22 cellular contexts compared by ENCODE assay signal in the genomic region with DNA sequence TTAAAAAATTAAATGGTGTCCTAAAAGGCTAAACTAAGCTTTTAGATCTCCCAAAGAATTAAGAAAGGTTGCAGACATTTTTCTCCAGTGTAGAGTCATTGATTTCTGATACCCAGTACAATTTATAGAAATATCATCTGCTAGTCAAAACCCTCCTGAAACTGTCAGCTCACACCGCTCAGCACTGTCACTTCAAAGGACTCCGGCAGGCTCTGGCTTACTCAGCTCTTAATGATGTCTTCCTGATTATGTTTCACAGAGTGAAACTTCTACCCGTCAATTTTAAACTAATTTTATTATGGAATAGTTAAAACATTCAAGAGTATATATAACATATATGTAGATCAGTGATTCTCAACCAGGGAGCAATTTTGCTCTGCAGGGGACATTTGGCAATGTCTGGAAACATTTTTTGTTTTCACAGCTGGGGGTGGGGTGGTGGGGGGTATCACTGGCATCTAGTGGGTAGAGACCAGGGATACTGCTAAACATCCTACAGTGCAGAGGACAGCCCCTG. TPM values are rescaled to one million over a fixed set of nuclear protein-coding genes. Genes with fewer than 3 reads are reported as not detected.
"Had no signal": no experiment of that assay in that cellular context is flagged by ENCODE, and none has a peak within 500 bp of the region (broad histone marks: within the 10 kb centered on the region; RNA-seq: fewer than 3 reads in every experiment).

No MANE protein-coding gene starts in this region.

- H3K4me1 ChIP-seq: ascending aorta, breast epithelium, heart left ventricle, prostate gland, right atrium auricular region, testis had no signal

- H3K36me3 ChIP-seq: ascending aorta, breast epithelium, gastrocnemius medialis, heart left ventricle, neural progenitor cell, prostate gland, right atrium auricular region had no signal

- H3K27ac ChIP-seq: ascending aorta, breast epithelium, gastrocnemius medialis, heart left ventricle, neural progenitor cell, prostate gland, right atrium auricular region, testis had no signal

- H3K27me3 Mint-ChIP-seq: type B pancreatic cell had no signal

- H3K4me3 ChIP-seq: ascending aorta, breast epithelium, gastrocnemius medialis, heart left ventricle, mucosa of descending colon, neural progenitor cell, prostate gland, right atrium auricular region, testis had no signal

- H2AFZ ChIP-seq: neural progenitor cell had no signal

- DNase-seq: activated naive CD4-positive, alpha-beta T cell treated with anti-CD3 and anti-CD28 coated beads, Interleukin-2, amount 50 U/mL, for 16 hours; activated T-cell treated with anti-CD3 and anti-CD28 coated beads, Interleukin-2, amount 50 U/mL, for 1 hour; effector CD4-positive, alpha-beta T cell; gastrocnemius medialis; heart left ventricle; immature natural killer cell; kidney glomerular epithelial cell; left ventricle myocardium superior; mucosa of descending colon; naive B cell; SK-N-SH; stimulated activated CD4-positive, alpha-beta T cell treated with anti-CD3 and anti-CD28 coated beads, Interleukin-2, amount 100 ng/mL, for 48 hours; T-cell; testis had no signal

- H3K9ac ChIP-seq: neural progenitor cell, SK-N-SH had no signal

- H3K4me3 Mint-ChIP-seq: immature natural killer cell; memory B cell; naive B cell; neural progenitor cell; stimulated activated memory B cell treated with anti-CD40 and anti-IgM and Interleukin-4, amounts not matched to agents 10 μg/mL and 1 μg/mL and 100 μg/mL, for 72 hours; T-cell; type B pancreatic cell had no signal

- H3K9me3 ChIP-seq: breast epithelium, gastrocnemius medialis, mucosa of descending colon, prostate gland, right atrium auricular region, testis had no signal

- H3K4me1 Mint-ChIP-seq: immature natural killer cell; memory B cell; naive B cell; stimulated activated memory B cell treated with anti-CD40 and anti-IgM and Interleukin-4, amounts not matched to agents 10 μg/mL and 1 μg/mL and 100 μg/mL, for 72 hours; T-cell had no signal

- H3K36me3 Mint-ChIP-seq: immature natural killer cell; memory B cell; stimulated activated memory B cell treated with anti-CD40 and anti-IgM and Interleukin-4, amounts not matched to agents 10 μg/mL and 1 μg/mL and 100 μg/mL, for 72 hours; T-cell had no signal

- H3K27me3 ChIP-seq: ascending aorta, breast epithelium, gastrocnemius medialis, neural progenitor cell, right atrium auricular region, testis had no signal

- H3K9me3 Mint-ChIP-seq: immature natural killer cell had no signal

- ATAC-seq: gastrocnemius medialis; heart left ventricle; left ventricle myocardium superior; mucosa of descending colon; stimulated activated memory B cell treated with anti-CD40 and anti-IgM and Interleukin-4, amounts not matched to agents 10 μg/mL and 1 μg/mL and 100 μg/mL, for 72 hours; T-cell had no signal

- H3K27ac Mint-ChIP-seq: immature natural killer cell; memory B cell; neural progenitor cell; stimulated activated memory B cell treated with anti-CD40 and anti-IgM and Interleukin-4, amounts not matched to agents 10 μg/mL and 1 μg/mL and 100 μg/mL, for 72 hours; T-cell; type B pancreatic cell had no signal

- H3K4me2 ChIP-seq: neural progenitor cell, SK-N-SH had no signal

RNA-seq across cellular contexts. Expression of a gene that starts 31.5 kb away (rescaled TPM):
- total RNA-seq: right atrium auricular region, T-cell had no signal
- polyA plus RNA-seq: immature natural killer cell had no signal
